1 cellular context compared by ENCODE assay signal in genomic region chr18:8791171-8791651, GRCh38.
TF ChIP-seq lines count a peak whose summit lies in the region.

No MANE protein-coding gene starts in this region.

TF ChIP-seq in H1, 55 proteins besides CTCF, POLR2A, EP300 and RAD21:
- TF ChIP-seq BRCA1 (IDR thresholded peaks at IDR 0.05; ENCODE audit: low read depth, low read length), result no peak
- no peak for TF ChIP-seq GABPA (IDR thresholded peaks at IDR 0.05; ENCODE audit: borderline replicate concordance, insufficient read depth, low read length)
- no peak for TF ChIP-seq FOSL1 (IDR thresholded peaks at IDR 0.05; ENCODE audit: insufficient read depth, low read depth, low read length)
- TF ChIP-seq RFX5 (IDR thresholded peaks at IDR 0.05; ENCODE audit: borderline replicate concordance, low read depth, low read length), result no peak
- TF ChIP-seq, protein P1, sequence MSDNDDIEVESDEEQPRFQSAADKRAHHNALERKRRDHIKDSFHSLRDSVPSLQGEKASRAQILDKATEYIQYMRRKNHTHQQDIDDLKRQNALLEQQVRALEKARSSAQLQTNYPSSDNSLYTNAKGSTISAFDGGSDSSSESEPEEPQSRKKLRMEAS (IDR thresholded peaks at IDR 0.05), result no peak
- no peak for TF ChIP-seq BACH1 (IDR thresholded peaks at IDR 0.05; ENCODE audit: low read length)
- TF ChIP-seq NRF1 (IDR thresholded peaks at IDR 0.05; ENCODE audit: low read depth, low read length), result no peak
- TF ChIP-seq, protein P2, sequence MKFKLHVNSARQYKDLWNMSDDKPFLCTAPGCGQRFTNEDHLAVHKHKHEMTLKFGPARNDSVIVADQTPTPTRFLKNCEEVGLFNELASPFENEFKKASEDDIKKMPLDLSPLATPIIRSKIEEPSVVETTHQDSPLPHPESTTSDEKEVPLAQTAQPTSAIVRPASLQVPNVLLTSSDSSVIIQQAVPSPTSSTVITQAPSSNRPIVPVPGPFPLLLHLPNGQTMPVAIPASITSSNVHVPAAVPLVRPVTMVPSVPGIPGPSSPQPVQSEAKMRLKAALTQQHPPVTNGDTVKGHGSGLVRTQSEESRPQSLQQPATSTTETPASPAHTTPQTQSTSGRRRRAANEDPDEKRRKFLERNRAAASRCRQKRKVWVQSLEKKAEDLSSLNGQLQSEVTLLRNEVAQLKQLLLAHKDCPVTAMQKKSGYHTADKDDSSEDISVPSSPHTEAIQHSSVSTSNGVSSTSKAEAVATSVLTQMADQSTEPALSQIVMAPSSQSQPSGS (IDR thresholded peaks at IDR 0.05; ENCODE audit: low read length), result no peak
